ENCODE assay signal across 11 cellular contexts in genomic region chr20:22921595-22922421, GRCh38.
DNase-seq lines count a peak whose midpoint lies in the region; ATAC-seq and TF ChIP-seq lines count a peak whose summit lies in the region.
"Had no signal": no experiment of that assay in that cellular context is flagged by ENCODE, and none has a peak within 500 bp of the region (broad histone marks: within the 10 kb centered on the region; RNA-seq: fewer than 3 reads in every experiment).

No MANE protein-coding gene starts in this region.

- no peak overlapping the region for H3K4me3 Mint-ChIP-seq in stimulated activated memory B cell treated with anti-CD40 and anti-IgM and Interleukin-4, amounts not matched to agents 10 μg/mL and 1 μg/mL and 100 μg/mL, for 72 hours

- no peak for ATAC-seq in stimulated activated memory B cell treated with anti-CD40 and anti-IgM and Interleukin-4, amounts not matched to agents 10 μg/mL and 1 μg/mL and 100 μg/mL, for 72 hours
- no peak for ATAC-seq in HG03159 (IDR thresholded peaks at IDR 0.05; ENCODE audit: unreplicated experiment)
- ATAC-seq: Panc1 had no signal

- H3K9me3 Mint-ChIP-seq in stimulated activated memory B cell treated with anti-CD40 and anti-IgM and Interleukin-4, amounts not matched to agents 10 μg/mL and 1 μg/mL and 100 μg/mL, for 72 hours: peaks cover 4% of the 10 kb centered on the region

- H3K36me3 Mint-ChIP-seq in stimulated activated memory B cell treated with anti-CD40 and anti-IgM and Interleukin-4, amounts not matched to agents 10 μg/mL and 1 μg/mL and 100 μg/mL, for 72 hours: no peaks in the 10 kb centered on the region

- H3K27me3 Mint-ChIP-seq in stimulated activated memory B cell treated with anti-CD40 and anti-IgM and Interleukin-4, amounts not matched to agents 10 μg/mL and 1 μg/mL and 100 μg/mL, for 72 hours: no peaks in the 10 kb centered on the region

- no peak for TF ChIP-seq POLR2A in erythroblast (IDR thresholded peaks at IDR 0.05; ENCODE audit: low read length)

- H3K4me1 Mint-ChIP-seq in stimulated activated memory B cell treated with anti-CD40 and anti-IgM and Interleukin-4, amounts not matched to agents 10 μg/mL and 1 μg/mL and 100 μg/mL, for 72 hours: no peaks in the 10 kb centered on the region

- DNase-seq in HCEC 1CT (peak; percentile 28), SIG-M5 (lab: John Stamatoyannopoulos, UW) (peak; percentile 78), erythroblast (lab: John Stamatoyannopoulos, UW) (peak; percentile 25 to 36), smooth muscle cell of the brain vasculature (ENCODE audit: low read depth, low spot score) (peak; percentile 12), NK-92 (lab: John Stamatoyannopoulos, UW; ENCODE audit: unreplicated experiment) (no peak), NCI-H146 treated with DMSO at 0.1 percent for 48 hours (lab: John Stamatoyannopoulos, UW; ENCODE audit: unreplicated experiment) (no peak)
- DNase-seq: activated T-cell treated with anti-CD3 and anti-CD28 coated beads for 4 hours, lower lobe of right lung had no signal

- no peak overlapping the region for H3K27ac Mint-ChIP-seq in stimulated activated memory B cell treated with anti-CD40 and anti-IgM and Interleukin-4, amounts not matched to agents 10 μg/mL and 1 μg/mL and 100 μg/mL, for 72 hours

Comparison
In these comparisons a context has a peak if more than half of its experiments do, and no peak if none do; other contexts are left out.
1. DNase-seq: peak in HCEC 1CT (single experiment), SIG-M5 (single experiment), erythroblast (2 of 2) and smooth muscle cell of the brain vasculature (single experiment); none in NK-92 (single experiment) and NCI-H146 treated with DMSO at 0.1 percent for 48 hours (single experiment).